17 cellular contexts compared by ENCODE assay signal in genomic region chr1:58927026-58927721, GRCh38.
A peak's percentile ranks its signal among the peaks of the same experiment; 100 is the strongest.
DNase-seq lines count a peak whose midpoint lies in the region; ATAC-seq, FAIRE-seq and TF ChIP-seq lines count a peak whose summit lies in the region.
"Had no signal": no experiment of that assay in that cellular context is flagged by ENCODE, and none has a peak within 500 bp of the region (broad histone marks: within the 10 kb centered on the region; RNA-seq: fewer than 3 reads in every experiment).

No MANE protein-coding gene starts in this region.

- intact Hi-C loops in PC-9 (cut with micrococcal nuclease; ENCODE audit: unreplicated experiment), result no loop called here
- intact Hi-C loops in left ventricle myocardium superior (cut with micrococcal nuclease), result no loop called here

- peaks cover 32% of the 10 kb centered on the region for H3F3A ChIP-seq in PC-9 (ENCODE audit: insufficient read depth, low read depth)

- H3K9me2 ChIP-seq in PC-9 (ENCODE audit: insufficient read depth), result no peaks in the 10 kb centered on the region
- no peaks in the 10 kb centered on the region for H3K9me2 ChIP-seq in hepatocyte (replicated peaks; ENCODE audit: insufficient read depth)

- H2AFZ ChIP-seq in PC-9 (no peak overlapping the region), hepatocyte (no peak overlapping the region)
- H2AFZ ChIP-seq: GM23248 had no signal

- H3K4me1 ChIP-seq in PC-9 (replicated peaks; ENCODE audit: insufficient read depth), result peaks cover 56% of the 10 kb centered on the region
- H3K4me1 ChIP-seq in hepatocyte (ENCODE audit: insufficient read depth), result peaks cover 59% of the 10 kb centered on the region

- H3K27ac ChIP-seq in PC-9 (no peak overlapping the region), hepatocyte (peak overlapping the region; percentile 32)
- H3K27ac ChIP-seq: cardiac muscle cell, GM23248, heart right ventricle, KMS-11, psoas muscle had no signal

- DNase-seq in A172 (ENCODE audit: low spot score) (peak; percentile 34), GM19239 (ENCODE audit: insufficient read length, low spot score) (no peak), PC-9 (peak; percentile 10 to 38), hepatocyte (ENCODE audit: low spot score) (no peak), COLO668 (lab: John Stamatoyannopoulos, UW; ENCODE audit: unreplicated experiment) (no peak), DMS114 treated with DMSO at 0.1 percent for 48 hours (lab: John Stamatoyannopoulos, UW; ENCODE audit: unreplicated experiment) (no peak), left ventricle myocardium superior (no peak), C1 segment of cervical spinal cord (lab: John Stamatoyannopoulos, UW) (no peak)
- DNase-seq: activated CD4-positive, alpha-beta memory T cell treated with anti-CD3 and anti-CD28 coated beads, Interleukin-2, amount 10 ng/mL, durations not matched to agents 7 days and 5 days; GM23248; heart right ventricle; NCI-H2227 treated with DMSO at 0.1 percent for 48 hours; psoas muscle; stimulated activated CD8-positive, alpha-beta memory T cell treated with anti-CD3 and anti-CD28 coated beads, Interleukin-4, amount 100 ng/mL, for 48 hours had no signal

- H3K36me3 ChIP-seq in PC-9 (ENCODE audit: low read depth), result no peaks in the 10 kb centered on the region
- H3K36me3 ChIP-seq in hepatocyte (replicated peaks; ENCODE audit: insufficient read depth, low read depth), result no peaks in the 10 kb centered on the region
- H3K36me3 ChIP-seq: cardiac muscle cell, heart right ventricle had no signal

- no peak overlapping the region for H3K4me2 ChIP-seq in PC-9
- peak overlapping the region; percentile 7 for H3K4me2 ChIP-seq in hepatocyte
- H3K4me2 ChIP-seq: KMS-11 had no signal

- POLR2A ChIA-PET in PC-9 (lab: Charles Lee; ENCODE audit: unreplicated experiment), result interaction anchor here (0.6 to 0.7 kb wide), 3 partner anchors 119 to 353 kb away, joined by 4 to 16 read pairs (median 5); no protein-coding TSS in a partner anchor

- CTCF ChIA-PET in PC-9 (lab: Charles Lee), result no interaction called here

- BruUV-seq in PC-9 (replicated peaks; lab: Mats Ljungman, UMichigan), result no TSS peak

- H3K27me3 ChIP-seq in PC-9 (ENCODE audit: insufficient read depth, low read depth) (no peaks in the 10 kb centered on the region), hepatocyte (no peaks in the 10 kb centered on the region)
- H3K27me3 ChIP-seq: heart right ventricle had no signal

- H3K79me2 ChIP-seq in PC-9 (ENCODE audit: low read depth) (no peaks in the 10 kb centered on the region), hepatocyte (no peaks in the 10 kb centered on the region)

- H3K4me3 ChIP-seq in PC-9 (no peak overlapping the region), hepatocyte (no peak overlapping the region)
- H3K4me3 ChIP-seq: cardiac muscle cell, GM23248, heart right ventricle, psoas muscle had no signal

- WGBS in hepatocyte (ENCODE audit: low lambda C conversion rate, missing lambda C conversion rate), result 79% methylated on average over 4 of the region's 4 CpGs

- TF ChIP-seq CTCF in PC-9 (conservative IDR thresholded peaks at IDR 0.05) (no peak), hepatocyte (IDR thresholded peaks at IDR 0.05; ENCODE audit: poor library complexity) (no peak)

- peak; percentile 57 for FAIRE-seq in GM19239 (lab: Jason Lieb, UNC)
- FAIRE-seq: TTC549 had no signal

- ATAC-seq in left ventricle myocardium superior, result no peak
- ATAC-seq: heart right ventricle, psoas muscle had no signal

- H3K9me3 ChIP-seq in PC-9 (ENCODE audit: insufficient read depth, low read depth), result no peaks in the 10 kb centered on the region
- H3K9me3 ChIP-seq in hepatocyte (ENCODE audit: low read depth), result no peaks in the 10 kb centered on the region
- H3K9me3 ChIP-seq: heart right ventricle, psoas muscle had no signal

- H4K20me1 ChIP-seq in PC-9 (ENCODE audit: insufficient read depth), result no peaks in the 10 kb centered on the region
- H4K20me1 ChIP-seq in hepatocyte (ENCODE audit: insufficient read depth, poor library complexity, severe bottlenecking), result no peaks in the 10 kb centered on the region

Comparison
In these comparisons a context has a peak if more than half of its experiments do, and no peak if none do; other contexts are left out.
1. DNase-seq: peak in A172 (single experiment) and PC-9 (2 of 2); none in GM19239 (single experiment), hepatocyte (single experiment), COLO668 (single experiment), DMS114 treated with DMSO at 0.1 percent for 48 hours (single experiment), left ventricle myocardium superior (single experiment) and C1 segment of cervical spinal cord (0 of 14).